ENCODE assay signal across 13 cellular contexts in genomic region chr1:54137532-54138061, GRCh38. TPM values are rescaled to one million over a fixed set of nuclear protein-coding genes. Genes with fewer than 3 reads are reported as not detected.
A peak's percentile ranks its signal among the peaks of the same experiment; 100 is the strongest.
DNase-seq lines count a peak whose midpoint lies in the region; FAIRE-seq lines count a peak whose summit lies in the region.
"Had no signal": no experiment of that assay in that cellular context is flagged by ENCODE, and none has a peak within 500 bp of the region (broad histone marks: within the 10 kb centered on the region; RNA-seq: fewer than 3 reads in every experiment).

No MANE protein-coding gene starts in this region.

- CTCF ChIA-PET in activated CD4-positive, alpha-beta memory T cell treated with anti-CD3 and anti-CD28 coated beads, Interleukin-2, amount 10 ng/mL, durations not matched to agents 7 days and 5 days (lab: Charles Lee), result interaction anchor here (1.2 kb wide), 1 partner anchor 45 kb away, joined by 4 read pairs; no protein-coding TSS in a partner anchor

- no peak overlapping the region for H2BK5ac ChIP-seq in neuronal stem cell (ENCODE audit: low read length)

- peaks cover 0 to 4% (median 0%) of the 10 kb centered on the region in 3 experiments for H3K27me3 ChIP-seq in neuronal stem cell (ENCODE audit: control insufficient read depth in 3 of 3, insufficient read depth in 3 of 3, low read depth in 1 of 3, low read length in 3 of 3)
- H3K27me3 ChIP-seq: upper lobe of right lung had no signal

- no peak overlapping the region for H3K4me3 ChIP-seq in neuronal stem cell (ENCODE audit: low read length in 2 of 2)
- H3K4me3 ChIP-seq: upper lobe of right lung had no signal

- H2BK12ac ChIP-seq in neuronal stem cell (ENCODE audit: low read length), result no peak overlapping the region

- H3K9me3 ChIP-seq in neuronal stem cell (replicated peaks in 1 of 2; ENCODE audit: control insufficient read depth in 2 of 2, insufficient read depth in 1 of 2, low read depth in 1 of 2, low read length in 2 of 2), result peaks cover 0 to 2% of the 10 kb centered on the region in 2 donors
- H3K9me3 ChIP-seq: upper lobe of right lung had no signal

- no peak overlapping the region for H3K27ac ChIP-seq in neuronal stem cell (replicated peaks; ENCODE audit: low read length)
- H3K27ac ChIP-seq: C4-2B, parathyroid adenoma, upper lobe of right lung had no signal

- no peak overlapping the region for H3K27ac Mint-ChIP-seq in activated CD4-positive, alpha-beta memory T cell treated with anti-CD3 and anti-CD28 coated beads, Interleukin-2, amount 10 ng/mL, durations not matched to agents 7 days and 5 days

- no peaks in the 10 kb centered on the region for H3K27me3 Mint-ChIP-seq in activated CD4-positive, alpha-beta memory T cell treated with anti-CD3 and anti-CD28 coated beads, Interleukin-2, amount 10 ng/mL, durations not matched to agents 7 days and 5 days

- FAIRE-seq in frontal cortex (lab: Jason Lieb, UNC), result no peak

- peak overlapping the region; percentile 51 for H2BK15ac ChIP-seq in neuronal stem cell (ENCODE audit: low read length)

- no peak overlapping the region for H3K4ac ChIP-seq in neuronal stem cell (ENCODE audit: low read length)

- peaks cover 24 to 27% of the 10 kb centered on the region in 2 donors for H3K4me1 ChIP-seq in neuronal stem cell (ENCODE audit: control insufficient read depth in 2 of 2, insufficient read depth in 1 of 2, low read depth in 1 of 2, low read length in 2 of 2)
- H3K4me1 ChIP-seq: parathyroid adenoma, upper lobe of right lung had no signal

- H3K36me3 ChIP-seq in neuronal stem cell (replicated peaks in 1 of 2; ENCODE audit: control insufficient read depth in 2 of 2, insufficient read depth in 2 of 2, low read length in 2 of 2), result no peaks in the 10 kb centered on the region
- H3K36me3 ChIP-seq: upper lobe of right lung had no signal

- H3K9ac ChIP-seq in neuronal stem cell (ENCODE audit: low read depth, low read length, poor library complexity), result no peak overlapping the region
- H3K9ac ChIP-seq: parathyroid adenoma had no signal

- peak overlapping the region; percentile 39 for H2AFZ ChIP-seq in neuronal stem cell (ENCODE audit: low read length)
- H2AFZ ChIP-seq: parathyroid adenoma had no signal

- peak overlapping the region; percentile 17 for H2AK5ac ChIP-seq in neuronal stem cell (ENCODE audit: low read depth, low read length)

- H3K79me1 ChIP-seq in neuronal stem cell (ENCODE audit: low read depth, low read length), result no peaks in the 10 kb centered on the region

- H3K4me3 Mint-ChIP-seq in activated CD4-positive, alpha-beta memory T cell treated with anti-CD3 and anti-CD28 coated beads, Interleukin-2, amount 10 ng/mL, durations not matched to agents 7 days and 5 days, result no peak overlapping the region

- H4K91ac ChIP-seq in neuronal stem cell (ENCODE audit: low read depth, low read length, poor library complexity), result no peak overlapping the region

- no peaks in the 10 kb centered on the region for H3K36me3 Mint-ChIP-seq in activated CD4-positive, alpha-beta memory T cell treated with anti-CD3 and anti-CD28 coated beads, Interleukin-2, amount 10 ng/mL, durations not matched to agents 7 days and 5 days (ENCODE audit: low read depth)

- peak overlapping the region; percentile 41 for H3K18ac ChIP-seq in neuronal stem cell (ENCODE audit: low read length)

- peak overlapping the region; percentile 14 for H3K14ac ChIP-seq in neuronal stem cell (ENCODE audit: low read length)

- DNase-seq in Daoy (ENCODE audit: low read depth) (peak; percentile 96), RPMI7951 (ENCODE audit: low read depth) (peak; percentile 61), epidermal melanocyte (ENCODE audit: insufficient read length, low spot score) (peak; percentile 44), neuronal stem cell (ENCODE audit: low spot score) (no peak), frontal cortex (ENCODE audit: low spot score in 2 of 2) (no peak), NCI-H446 treated with DMSO at 0.1 percent for 48 hours (lab: John Stamatoyannopoulos, UW) (no peak), NCI-H1105 treated with DMSO at 0.1 percent for 48 hours (lab: John Stamatoyannopoulos, UW) (no peak)
- DNase-seq in activated CD4-positive, alpha-beta memory T cell treated with anti-CD3 and anti-CD28 coated beads, Interleukin-2, amount 10 ng/mL, durations not matched to agents 7 days and 5 days, result no peak
- DNase-seq: activated CD4-positive, alpha-beta T cell treated with anti-CD3 and anti-CD28 coated beads, Interleukin-2, amount 50 U/mL, for 1 hour; NCI-H1930; upper lobe of right lung had no signal

- H3K4me1 Mint-ChIP-seq in activated CD4-positive, alpha-beta memory T cell treated with anti-CD3 and anti-CD28 coated beads, Interleukin-2, amount 10 ng/mL, durations not matched to agents 7 days and 5 days, result no peaks in the 10 kb centered on the region

- WGBS in neuronal stem cell (ENCODE audit: extremely low coverage in 2 of 2, insufficient read length in 2 of 2, insufficient replicate concordance in 1 of 2), 2 donors, result no CpG with 5 or more reads among the region's 10 CpGs

- H3K9me3 Mint-ChIP-seq in activated CD4-positive, alpha-beta memory T cell treated with anti-CD3 and anti-CD28 coated beads, Interleukin-2, amount 10 ng/mL, durations not matched to agents 7 days and 5 days, result no peaks in the 10 kb centered on the region

- H4K8ac ChIP-seq in neuronal stem cell (ENCODE audit: low read depth, low read length), result no peak overlapping the region

- POLR2A ChIA-PET in activated CD4-positive, alpha-beta memory T cell treated with anti-CD3 and anti-CD28 coated beads, Interleukin-2, amount 10 ng/mL, durations not matched to agents 7 days and 5 days (lab: Charles Lee), result no interaction called here

- no peak overlapping the region for H3K23ac ChIP-seq in neuronal stem cell (ENCODE audit: low read depth, low read length, poor library complexity)

- H3K4me2 ChIP-seq in neuronal stem cell (ENCODE audit: insufficient read depth, low read length, poor library complexity, severe bottlenecking), result no peak overlapping the region

- no peak overlapping the region for H2BK120ac ChIP-seq in neuronal stem cell (ENCODE audit: low read depth, low read length)

RNA-seq across cellular contexts. Expression of gene CDCP2, which starts 15.2 kb away (rescaled TPM):
- not detected in 2 replicates for total RNA-seq in Daoy (2014; rRNA removed; shearing (Covaris generic))
- not detected in 2 replicates for total RNA-seq in RPMI7951 (2014; rRNA removed; shearing (Covaris generic))
- 0.03 TPM for polyA plus RNA-seq in neuronal stem cell (2013, experiment 1 of 2)
- polyA plus RNA-seq in neuronal stem cell (2013, experiment 2 of 2), result 0.03 TPM
- total RNA-seq in frontal cortex, result not detected
- total RNA-seq in activated CD4-positive, alpha-beta memory T cell treated with anti-CD3 and anti-CD28 coated beads, Interleukin-2, amount 10 ng/mL, durations not matched to agents 7 days and 5 days, result not detected

Comparison
In these comparisons a context has a peak if more than half of its experiments do, and no peak if none do; other contexts are left out.
1. DNase-seq: peak in Daoy (single experiment), RPMI7951 (single experiment) and epidermal melanocyte (single experiment); none in neuronal stem cell (single experiment), frontal cortex (0 of 2), NCI-H446 treated with DMSO at 0.1 percent for 48 hours (single experiment), NCI-H1105 treated with DMSO at 0.1 percent for 48 hours (single experiment) and activated CD4-positive, alpha-beta memory T cell treated with anti-CD3 and anti-CD28 coated beads, Interleukin-2, amount 10 ng/mL, durations not matched to agents 7 days and 5 days (single experiment).